In genomic region chr10:87677595-87677994, GRCh38 we compare ENCODE assay signal across 33 cellular contexts. TPM values are rescaled to one million over a fixed set of nuclear protein-coding genes. Genes with fewer than 3 reads are reported as not detected.
"Had no signal": no experiment of that assay in that cellular context is flagged by ENCODE, and none has a peak within 500 bp of the region (broad histone marks: within the 10 kb centered on the region; RNA-seq: fewer than 3 reads in every experiment).

No MANE protein-coding gene starts in this region.

- ATAC-seq: activated naive CD8-positive, alpha-beta T cell treated with anti-CD3 and anti-CD28 coated beads, Interleukin-2, amount 50 U/mL, for 24 hours; PC-3 had no signal

- H3K27ac ChIP-seq: brain microvascular endothelial cell, VCaP had no signal

- H3K4me3 Mint-ChIP-seq: activated B cell treated with CpG ODN at 0.5 μM for 24 hours; activated CD4-positive, alpha-beta memory T cell treated with anti-CD3 and anti-CD28 coated beads for 36 hours; activated naive CD4-positive, alpha-beta T cell treated with anti-CD3 and anti-CD28 coated beads, Interleukin-2, amount 10 ng/mL, durations not matched to agents 7 days and 5 days; activated naive CD8-positive, alpha-beta T cell; activated naive CD8-positive, alpha-beta T cell treated with anti-CD3 and anti-CD28 coated beads, Interleukin-2, amount 50 U/mL, for 24 hours had no signal

- H3K4me1 Mint-ChIP-seq: activated B cell treated with CpG ODN at 0.5 μM for 24 hours had no signal

- H3K9me3 Mint-ChIP-seq: activated B cell treated with CpG ODN at 0.5 μM for 24 hours; activated CD4-positive, alpha-beta memory T cell treated with anti-CD3 and anti-CD28 coated beads for 36 hours; activated naive CD4-positive, alpha-beta T cell treated with anti-CD3 and anti-CD28 coated beads, Interleukin-2, amount 10 ng/mL, durations not matched to agents 7 days and 5 days; activated naive CD8-positive, alpha-beta T cell treated with anti-CD3 and anti-CD28 coated beads, Interleukin-2, amount 50 U/mL, for 24 hours had no signal

- H3K36me3 Mint-ChIP-seq: activated CD4-positive, alpha-beta memory T cell treated with anti-CD3 and anti-CD28 coated beads for 36 hours; activated naive CD4-positive, alpha-beta T cell treated with anti-CD3 and anti-CD28 coated beads, Interleukin-2, amount 10 ng/mL, durations not matched to agents 7 days and 5 days; activated naive CD8-positive, alpha-beta T cell had no signal

- H3K36me3 ChIP-seq: brain microvascular endothelial cell had no signal

- H3K27me3 ChIP-seq: brain microvascular endothelial cell had no signal

- DNase-seq: activated B cell treated with CpG ODN at 0.5 μM for 24 hours; activated CD4-positive, alpha-beta memory T cell treated with anti-CD3 and anti-CD28 coated beads for 36 hours; activated CD4-positive, alpha-beta T cell treated with anti-CD3 and anti-CD28 coated beads for 4 hours; activated CD4-positive, alpha-beta T cell treated with anti-CD3 and anti-CD28 coated beads, Interleukin-2, amount 50 U/mL, for 1 hour; activated CD4-positive, CD25-positive, alpha-beta regulatory T cell treated with anti-CD3 and anti-CD28 coated beads, Interleukin-2, amount 50 U/mL, for 72 hours; activated CD8-positive, alpha-beta memory T cell treated with anti-CD3 and anti-CD28 coated beads, Interleukin-2, amount 50 U/mL, for 4 hours; activated effector memory CD4-positive, alpha-beta T cell treated with Interleukin-2 at 50 U/mL for 16 hours; activated naive CD4-positive, alpha-beta T cell treated with anti-CD3 and anti-CD28 coated beads, Interleukin-2, amount 10 ng/mL, durations not matched to agents 7 days and 5 days; activated naive CD8-positive, alpha-beta T cell treated with anti-CD3 and anti-CD28 coated beads, Interleukin-2, amount 50 U/mL, for 24 hours; activated T-cell treated with anti-CD3 and anti-CD28 coated beads for 4 hours; activated T-cell treated with anti-CD3 and anti-CD28 coated beads, Interleukin-2, amount 50 U/mL, for 48 hours; amniotic stem cell; aorta; brain microvascular endothelial cell; central memory CD4-positive, alpha-beta T cell; Karpas-422; KBM-7; NCI-H1105; NCI-H1417 treated with DMSO at 0.1 percent for 48 hours; NCI-H187 treated with DMSO at 0.1 percent for 48 hours; NCI-H2081 treated with DMSO at 0.1 percent for 48 hours; NCI-H345; NCI-H526; NCI-H748 treated with DMSO at 0.1 percent for 48 hours; NK-92 treated with Interleukin-12 subunit alpha and Interleukin-12 subunit beta, amount 100 ng/mL, for 24 hours; PC-3; Right ventricle myocardium superior; SW 1271; T-helper 1 cell; T-helper 2 cell; T-helper 9 cell had no signal

RNA-seq across cellular contexts. Expression of gene PAPSS2, which starts 17.9 kb away (rescaled TPM):
- total RNA-seq: activated B cell treated with CpG ODN at 0.5 μM for 24 hours had no signal
